ENCODE assay signal across 8 cellular contexts in the genomic region with DNA sequence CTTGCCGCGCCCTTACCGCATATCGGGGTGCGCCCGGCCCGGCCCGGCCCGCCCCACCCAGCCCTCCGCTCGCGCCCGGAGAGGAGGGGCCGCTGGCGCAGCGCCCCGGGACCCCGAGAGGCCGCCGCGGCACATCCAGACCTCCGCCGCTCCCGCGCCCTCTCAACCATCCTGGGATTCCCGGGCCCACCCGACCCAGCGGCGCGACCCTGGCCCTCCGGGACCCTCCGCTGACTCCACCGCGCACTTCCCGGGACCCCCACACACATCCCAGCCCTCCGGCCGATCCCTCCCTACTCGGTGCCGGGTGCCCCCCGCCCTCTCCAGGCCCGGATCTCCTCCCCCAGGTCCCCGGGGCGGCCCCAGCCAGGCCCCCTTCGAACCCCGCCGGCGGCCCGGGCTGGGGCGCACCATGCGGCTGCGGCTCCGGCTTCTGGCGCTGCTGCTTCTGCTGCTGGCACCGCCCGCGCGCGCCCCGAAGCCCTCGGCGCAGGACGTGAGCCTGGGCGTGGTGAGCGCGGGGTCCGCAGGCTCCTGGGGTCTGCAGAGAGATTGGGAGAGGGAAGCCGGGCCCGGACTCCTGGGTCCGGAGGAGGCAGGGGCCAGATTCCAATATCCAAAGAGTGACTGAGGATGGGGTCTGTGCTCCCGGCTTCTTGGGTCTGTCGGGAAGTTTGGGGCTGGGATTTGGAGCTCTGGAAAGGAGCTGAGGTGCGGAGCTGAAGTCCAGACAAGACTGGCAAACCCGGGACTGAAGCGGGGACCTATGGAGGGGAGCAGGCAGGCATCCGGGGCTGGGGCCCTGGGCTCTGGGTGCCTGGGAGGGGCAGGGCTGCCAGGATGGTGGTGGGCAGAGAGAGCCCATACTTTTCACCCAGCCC. TPM values are rescaled to one million over a fixed set of nuclear protein-coding genes. Genes with fewer than 3 reads are reported as not detected.
A peak's percentile ranks its signal among the peaks of the same experiment; 100 is the strongest.
DNase-seq lines count a peak whose midpoint lies in the region; ATAC-seq and TF ChIP-seq lines count a peak whose summit lies in the region.

A gene with protein sequence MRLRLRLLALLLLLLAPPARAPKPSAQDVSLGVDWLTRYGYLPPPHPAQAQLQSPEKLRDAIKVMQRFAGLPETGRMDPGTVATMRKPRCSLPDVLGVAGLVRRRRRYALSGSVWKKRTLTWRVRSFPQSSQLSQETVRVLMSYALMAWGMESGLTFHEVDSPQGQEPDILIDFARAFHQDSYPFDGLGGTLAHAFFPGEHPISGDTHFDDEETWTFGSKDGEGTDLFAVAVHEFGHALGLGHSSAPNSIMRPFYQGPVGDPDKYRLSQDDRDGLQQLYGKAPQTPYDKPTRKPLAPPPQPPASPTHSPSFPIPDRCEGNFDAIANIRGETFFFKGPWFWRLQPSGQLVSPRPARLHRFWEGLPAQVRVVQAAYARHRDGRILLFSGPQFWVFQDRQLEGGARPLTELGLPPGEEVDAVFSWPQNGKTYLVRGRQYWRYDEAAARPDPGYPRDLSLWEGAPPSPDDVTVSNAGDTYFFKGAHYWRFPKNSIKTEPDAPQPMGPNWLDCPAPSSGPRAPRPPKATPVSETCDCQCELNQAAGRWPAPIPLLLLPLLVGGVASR (plus strand): TSS at position 56 of the 881 bp plus-strand sequence. CDS start 357 bp downstream, at position 413.

- H3K79me2 ChIP-seq in OCI-LY3 (ENCODE audit: low read length) = no peaks in the 10 kb centered on the region
- no peaks in the 10 kb centered on the region for H3K79me2 ChIP-seq in neural cell (replicated peaks; ENCODE audit: insufficient read depth, low read length)

- no peaks in the 10 kb centered on the region for H3K9me2 ChIP-seq in neural cell (ENCODE audit: insufficient read depth, low read length)

- H3K4me3 ChIP-seq in CD4-positive, CD25-positive, alpha-beta regulatory T cell (ENCODE audit: low read depth, low read length) = peak within 1 kb of the TSS; percentile 31
- peak within 1 kb of the TSS; percentile 86 for H3K4me3 ChIP-seq in OCI-LY3 (ENCODE audit: low read length)
- H3K4me3 ChIP-seq in neural cell (ENCODE audit: low read length) = peak within 1 kb of the TSS; percentile 65

- peak within 1 kb of the TSS; percentile 76 to 88 (median 79) for H3K4me3 Mint-ChIP-seq in CD4-positive, CD25-positive, alpha-beta regulatory T cell
- H3K4me3 Mint-ChIP-seq in endothelial cell (ENCODE audit: unreplicated experiment) = peak within 1 kb of the TSS; percentile 87

- no peaks in the 10 kb centered on the region for H3K36me3 ChIP-seq in CD4-positive, CD25-positive, alpha-beta regulatory T cell (ENCODE audit: control insufficient read depth, insufficient read depth, low read length)
- H3K36me3 ChIP-seq in OCI-LY3 (replicated peaks; ENCODE audit: low read depth, low read length) = no peaks in the 10 kb centered on the region
- no peaks in the 10 kb centered on the region for H3K36me3 ChIP-seq in neural cell (ENCODE audit: insufficient read depth, low read length)

- peak within 1 kb of the TSS; percentile 85 for H3K4me2 ChIP-seq in OCI-LY3 (ENCODE audit: low read length)
- H3K4me2 ChIP-seq in neural cell (ENCODE audit: low read length) = peak within 1 kb of the TSS; percentile 49

- no peak within 1 kb of the TSS for H3K27ac ChIP-seq in CD4-positive, CD25-positive, alpha-beta regulatory T cell (ENCODE audit: insufficient read depth, low read length, poor library complexity, severe bottlenecking)
- H3K27ac ChIP-seq in OCI-LY3 (ENCODE audit: low read length) (peak within 1 kb of the TSS; percentile 36; the same call in 1 of the 2 replicates), neural cell (ENCODE audit: low read length) (no peak within 1 kb of the TSS), foreskin keratinocyte (no peak within 1 kb of the TSS)

- peaks cover 44% of the 10 kb centered on the region for H3K27me3 Mint-ChIP-seq in CD4-positive, CD25-positive, alpha-beta regulatory T cell
- peaks cover 22% of the 10 kb centered on the region for H3K27me3 Mint-ChIP-seq in endothelial cell (ENCODE audit: unreplicated experiment)

- peaks cover 10% of the 10 kb centered on the region for H3K27me3 ChIP-seq in CD4-positive, CD25-positive, alpha-beta regulatory T cell (ENCODE audit: control insufficient read depth, insufficient read depth, low read length)
- H3K27me3 ChIP-seq in OCI-LY3 (ENCODE audit: low read depth, low read length) (no peaks in the 10 kb centered on the region), neural cell (ENCODE audit: insufficient read depth, low read depth, low read length) (peaks cover 75% of the 10 kb centered on the region), foreskin keratinocyte (peaks cover 59% of the 10 kb centered on the region)

- H3K9me3 Mint-ChIP-seq in CD4-positive, CD25-positive, alpha-beta regulatory T cell = peaks cover 0 to 2% (median 0%) of the 10 kb centered on the region in 7 donors
- H3K9me3 Mint-ChIP-seq in endothelial cell (ENCODE audit: unreplicated experiment) = no peaks in the 10 kb centered on the region

- TF ChIP-seq EP300 in neural cell (conservative IDR thresholded peaks at IDR 0.05; ENCODE audit: poor library complexity, severe bottlenecking) = no peak

- peak in 1 of 2 donors; percentile 23 for ATAC-seq in CD4-positive, CD25-positive, alpha-beta regulatory T cell (ENCODE audit: low read depth in 2 of 2)
- ATAC-seq in GM19452 (IDR thresholded peaks at IDR 0.05; ENCODE audit: unreplicated experiment) (no peak), GM21786 (IDR thresholded peaks at IDR 0.05; ENCODE audit: unreplicated experiment) (no peak), GM18511 (IDR thresholded peaks at IDR 0.05; ENCODE audit: unreplicated experiment) (no peak), foreskin keratinocyte (no peak)

- H4K20me1 ChIP-seq in OCI-LY3 (ENCODE audit: insufficient read depth, low read length) (no peaks in the 10 kb centered on the region), neural cell (ENCODE audit: insufficient read depth) (no peaks in the 10 kb centered on the region)

- no peaks in the 10 kb centered on the region for H3F3A ChIP-seq in neural cell (ENCODE audit: insufficient read depth, low read length, poor library complexity, severe bottlenecking)

- no peak for TF ChIP-seq RAD21 in neural cell (conservative IDR thresholded peaks at IDR 0.05)

- no peaks in the 10 kb centered on the region for H3K36me3 Mint-ChIP-seq in CD4-positive, CD25-positive, alpha-beta regulatory T cell
- H3K36me3 Mint-ChIP-seq in endothelial cell (ENCODE audit: low read depth, unreplicated experiment) = peaks cover 7% of the 10 kb centered on the region

- no peak for DNase-seq in CD4-positive, CD25-positive, alpha-beta regulatory T cell
- DNase-seq in endothelial cell (ENCODE audit: low spot score) = no peak
- DNase-seq in foreskin keratinocyte = no peak

- H3K9ac ChIP-seq in OCI-LY3 (ENCODE audit: low read length) (peak within 1 kb of the TSS; percentile 85), neural cell (ENCODE audit: low read length) (no peak within 1 kb of the TSS)

- TF ChIP-seq CTCF in OCI-LY3 (IDR thresholded peaks at IDR 0.05; ENCODE audit: low read depth, low read length) = no peak
- no peak for TF ChIP-seq CTCF in endothelial cell (IDR thresholded peaks at IDR 0.05; ENCODE audit: unreplicated experiment)
- no peak for TF ChIP-seq CTCF in neural cell (IDR thresholded peaks at IDR 0.05; ENCODE audit: poor library complexity, severe bottlenecking)
- no peak for TF ChIP-seq CTCF in foreskin keratinocyte (conservative IDR thresholded peaks at IDR 0.05)

- no peaks in the 10 kb centered on the region for H3K9me3 ChIP-seq in CD4-positive, CD25-positive, alpha-beta regulatory T cell (ENCODE audit: control insufficient read depth in 2 of 2, low read length in 2 of 2)
- H3K9me3 ChIP-seq in OCI-LY3 (ENCODE audit: insufficient read depth, low read length) = no peaks in the 10 kb centered on the region
- H3K9me3 ChIP-seq in neural cell (ENCODE audit: low read length) = no peaks in the 10 kb centered on the region

- H2AFZ ChIP-seq in OCI-LY3 (ENCODE audit: low read depth, low read length) = peak within 1 kb of the TSS; percentile 67
- no peak within 1 kb of the TSS for H2AFZ ChIP-seq in neural cell (ENCODE audit: low read depth, low read length)

- peaks cover 26% of the 10 kb centered on the region for H3K4me1 ChIP-seq in CD4-positive, CD25-positive, alpha-beta regulatory T cell (ENCODE audit: control insufficient read depth, insufficient read depth, low read length, poor library complexity, severe bottlenecking)
- H3K4me1 ChIP-seq in OCI-LY3 (ENCODE audit: low read length) = 0 out of 2 replicates have a peak, but pooled peaks cover 4% of the 10 kb centered on the region
- H3K4me1 ChIP-seq in foreskin keratinocyte = no peaks in the 10 kb centered on the region

- peak within 1 kb of the TSS in 2 of 3 donors; percentile 76 to 80 for H3K27ac Mint-ChIP-seq in CD4-positive, CD25-positive, alpha-beta regulatory T cell
- H3K27ac Mint-ChIP-seq in endothelial cell (ENCODE audit: unreplicated experiment) = no peak within 1 kb of the TSS

- H3K4me1 Mint-ChIP-seq in CD4-positive, CD25-positive, alpha-beta regulatory T cell = peaks cover 0 to 27% (median 12%) of the 10 kb centered on the region in 4 donors
- H3K4me1 Mint-ChIP-seq in endothelial cell (ENCODE audit: unreplicated experiment) = peaks cover 8% of the 10 kb centered on the region

TF ChIP-seq in neural cell, 6 proteins besides CTCF, POLR2A, EP300 and RAD21 (continues in another document):
- TF ChIP-seq POLR2AphosphoS5 (IDR thresholded peaks at IDR 0.05) (no peak), SMC3 (conservative IDR thresholded peaks at IDR 0.05; ENCODE audit: poor library complexity) (no peak)

RNA-seq across cellular contexts. Expression of the gene that starts here (rescaled TPM):
- total RNA-seq in CD4-positive, CD25-positive, alpha-beta regulatory T cell = 1.6 TPM
- 1 to 10 TPM in 1 of 4 donors, under 1 TPM in 2, not detected in 1; 0.16 to 1.0 (median 0.29) TPM for polyA plus RNA-seq in CD4-positive, CD25-positive, alpha-beta regulatory T cell
- total RNA-seq in endothelial cell (ENCODE audit: unreplicated experiment) (5.4 TPM), foreskin keratinocyte (0.35 and 1.8 TPM in 2 replicates)
- polyA plus RNA-seq in neural cell (not detected in 2 replicates), foreskin keratinocyte (0.69 and 1.9 TPM in 2 replicates)
- 0.46 TPM in 1 of 2 replicates, not detected in the other for polyA minus RNA-seq in neural cell

Comparison
In these comparisons a context has a peak if more than half of its experiments do, and no peak if none do; other contexts are left out.
1. H3K4me3 ChIP-seq: peak in every context shown above with its lines; median percentile 86 in OCI-LY3; 65 in neural cell; 31 in CD4-positive, CD25-positive, alpha-beta regulatory T cell.